Comparison of ENCODE assay signal across 1 cellular context in the genomic region with DNA sequence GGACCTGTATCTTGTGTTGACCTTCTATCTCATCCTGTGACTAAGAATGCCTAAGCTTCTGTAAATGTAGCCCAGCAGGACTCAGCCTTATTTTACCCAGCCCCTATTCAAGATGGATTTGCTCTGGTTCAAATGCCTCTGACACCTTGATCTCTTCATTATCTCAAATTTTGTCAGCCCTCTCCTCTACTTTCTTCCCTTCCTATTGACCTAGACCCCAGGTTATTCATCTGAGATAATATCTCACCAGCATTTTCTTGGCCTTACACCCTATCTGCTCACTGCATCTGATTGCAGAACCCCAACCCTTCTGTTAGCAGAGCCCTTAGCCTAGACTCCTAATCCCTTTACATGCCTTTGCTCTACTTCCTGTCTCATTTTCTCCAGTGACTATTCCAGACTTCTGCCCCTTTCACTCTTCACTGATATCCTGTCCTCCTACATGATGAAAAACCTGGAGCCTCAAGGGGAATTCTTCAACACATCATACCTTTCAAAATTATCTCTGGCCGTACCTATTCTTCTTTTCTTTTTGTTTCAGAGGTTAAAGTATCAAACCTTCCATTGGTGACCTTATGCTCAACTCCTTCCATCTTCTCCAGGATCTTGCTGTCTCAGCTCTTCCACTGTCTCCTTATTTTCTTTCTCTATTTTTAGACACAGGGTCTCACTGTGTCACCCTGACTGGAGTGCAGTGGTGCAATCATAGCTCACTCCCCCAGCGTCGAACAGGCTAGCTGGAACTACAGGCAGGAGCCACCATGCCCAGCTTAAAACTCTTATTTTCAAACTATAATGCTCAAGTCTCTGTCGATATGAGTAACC.
TF ChIP-seq lines count a peak whose summit lies in the region.

No MANE protein-coding gene starts in this region.

TF ChIP-seq in K562, 482 proteins besides CTCF, POLR2A, EP300 and RAD21 (continues in another document):
- TF ChIP-seq, protein P1, sequence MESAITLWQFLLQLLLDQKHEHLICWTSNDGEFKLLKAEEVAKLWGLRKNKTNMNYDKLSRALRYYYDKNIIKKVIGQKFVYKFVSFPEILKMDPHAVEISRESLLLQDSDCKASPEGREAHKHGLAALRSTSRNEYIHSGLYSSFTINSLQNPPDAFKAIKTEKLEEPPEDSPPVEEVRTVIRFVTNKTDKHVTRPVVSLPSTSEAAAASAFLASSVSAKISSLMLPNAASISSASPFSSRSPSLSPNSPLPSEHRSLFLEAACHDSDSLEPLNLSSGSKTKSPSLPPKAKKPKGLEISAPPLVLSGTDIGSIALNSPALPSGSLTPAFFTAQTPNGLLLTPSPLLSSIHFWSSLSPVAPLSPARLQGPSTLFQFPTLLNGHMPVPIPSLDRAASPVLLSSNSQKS (CRISPR knock-in tag; IDR thresholded peaks at IDR 0.05): peak; percentile 90; the same call in 1 of the 2 replicates
- TF ChIP-seq STAG1 (CRISPR knock-in tag; IDR thresholded peaks at IDR 0.05; ENCODE audit: borderline replicate concordance) (no peak), ZFP30 (CRISPR knock-in tag; IDR thresholded peaks at IDR 0.05; ENCODE audit: borderline replicate concordance) (no peak; the same call in 1 of the 2 replicates), HDAC1 (IDR thresholded peaks at IDR 0.05) (peak; percentile 32 to 47; a peak in 3 of 4 replicates), CBFB (CRISPR knock-in tag; IDR thresholded peaks at IDR 0.05) (no peak), ZSCAN32 (CRISPR knock-in tag; IDR thresholded peaks at IDR 0.05) (peak; percentile 57; the same call in 1 of the 2 replicates), NFATC3 (IDR thresholded peaks at IDR 0.05) (no peak), SRF (CRISPR knock-in tag; IDR thresholded peaks at IDR 0.05) (no peak), SP2 (IDR thresholded peaks at IDR 0.05; ENCODE audit: extremely low read depth, low read depth, low read length, poor library complexity, severe bottlenecking) (no peak), RBM22 (IDR thresholded peaks at IDR 0.05; ENCODE audit: low read depth, low read length, poor library complexity, severe bottlenecking) (no peak), SRSF1 (IDR thresholded peaks at IDR 0.05; ENCODE audit: low read depth, low read length) (no peak), ZBTB7A (IDR thresholded peaks at IDR 0.05; ENCODE audit: borderline replicate concordance, control insufficient read depth, low read depth, low read length) (no peak), ZBTB17 (CRISPR knock-in tag; IDR thresholded peaks at IDR 0.05) (peak; percentile 96), POLR2AphosphoS5 (IDR thresholded peaks at IDR 0.05; ENCODE audit: control insufficient read depth, insufficient read depth, low read depth, low read length) (no peak), JUN (IDR thresholded peaks at IDR 0.05; ENCODE audit: borderline replicate concordance, low read depth, low read length) (no peak), JUN (CRISPR knock-in tag; IDR thresholded peaks at IDR 0.05; ENCODE audit: borderline replicate concordance) (no peak), TEAD4 (IDR thresholded peaks at IDR 0.05; ENCODE audit: low read length) (no peak; the same call in 1 of the 2 replicates), TEAD4 (CRISPR knock-in tag; IDR thresholded peaks at IDR 0.05; ENCODE audit: borderline replicate concordance) (no peak), ZNF766 (CRISPR knock-in tag; conservative IDR thresholded peaks at IDR 0.05) (peak; percentile 94), RBBP5 (IDR thresholded peaks at IDR 0.05; ENCODE audit: borderline replicate concordance, insufficient read depth, low read length, poor library complexity, severe bottlenecking) (no peak), ZNF79 (CRISPR knock-in tag; IDR thresholded peaks at IDR 0.05; ENCODE audit: low read depth) (peak; percentile 83), ZC3H11A (IDR thresholded peaks at IDR 0.05; ENCODE audit: low read depth, low read length) (no peak), KDM1A (IDR thresholded peaks at IDR 0.05) (peak in 1 of 2 experiments; percentile 37; a peak in 1 of 4 replicates), CHCHD3 (CRISPR knock-in tag; IDR thresholded peaks at IDR 0.05) (no peak), SREBF1 (IDR thresholded peaks at IDR 0.05; ENCODE audit: borderline replicate concordance, low read depth, low read length) (no peak), BRD4 (IDR thresholded peaks at IDR 0.05) (no peak; the same call in 1 of the 2 replicates), NCOA1 (IDR thresholded peaks at IDR 0.05; ENCODE audit: low read depth) (no peak), ERF (CRISPR knock-in tag; IDR thresholded peaks at IDR 0.05) (peak; percentile 94), ELF4 (CRISPR knock-in tag; IDR thresholded peaks at IDR 0.05) (peak; percentile 92), ZNF76 (CRISPR knock-in tag; IDR thresholded peaks at IDR 0.05; ENCODE audit: borderline replicate concordance) (peak; percentile 95), ZNF785 (CRISPR knock-in tag; IDR thresholded peaks at IDR 0.05) (peak; percentile 84), SIRT6 (IDR thresholded peaks at IDR 0.05; ENCODE audit: low read depth, low read length) (no peak), POU5F1 (IDR thresholded peaks at IDR 0.05; ENCODE audit: borderline replicate concordance, low read depth, low read length, partially characterized antibody) (no peak), PCBP2 (IDR thresholded peaks at IDR 0.05; ENCODE audit: low read depth, low read length, poor library complexity, severe bottlenecking) (no peak)
- TF ChIP-seq, protein P2, sequence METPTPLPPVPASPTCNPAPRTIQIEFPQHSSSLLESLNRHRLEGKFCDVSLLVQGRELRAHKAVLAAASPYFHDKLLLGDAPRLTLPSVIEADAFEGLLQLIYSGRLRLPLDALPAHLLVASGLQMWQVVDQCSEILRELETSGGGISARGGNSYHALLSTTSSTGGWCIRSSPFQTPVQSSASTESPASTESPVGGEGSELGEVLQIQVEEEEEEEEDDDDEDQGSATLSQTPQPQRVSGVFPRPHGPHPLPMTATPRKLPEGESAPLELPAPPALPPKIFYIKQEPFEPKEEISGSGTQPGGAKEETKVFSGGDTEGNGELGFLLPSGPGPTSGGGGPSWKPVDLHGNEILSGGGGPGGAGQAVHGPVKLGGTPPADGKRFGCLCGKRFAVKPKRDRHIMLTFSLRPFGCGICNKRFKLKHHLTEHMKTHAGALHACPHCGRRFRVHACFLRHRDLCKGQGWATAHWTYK (CRISPR knock-in tag; IDR thresholded peaks at IDR 0.05): peak; percentile 95
- TF ChIP-seq, protein P3, sequence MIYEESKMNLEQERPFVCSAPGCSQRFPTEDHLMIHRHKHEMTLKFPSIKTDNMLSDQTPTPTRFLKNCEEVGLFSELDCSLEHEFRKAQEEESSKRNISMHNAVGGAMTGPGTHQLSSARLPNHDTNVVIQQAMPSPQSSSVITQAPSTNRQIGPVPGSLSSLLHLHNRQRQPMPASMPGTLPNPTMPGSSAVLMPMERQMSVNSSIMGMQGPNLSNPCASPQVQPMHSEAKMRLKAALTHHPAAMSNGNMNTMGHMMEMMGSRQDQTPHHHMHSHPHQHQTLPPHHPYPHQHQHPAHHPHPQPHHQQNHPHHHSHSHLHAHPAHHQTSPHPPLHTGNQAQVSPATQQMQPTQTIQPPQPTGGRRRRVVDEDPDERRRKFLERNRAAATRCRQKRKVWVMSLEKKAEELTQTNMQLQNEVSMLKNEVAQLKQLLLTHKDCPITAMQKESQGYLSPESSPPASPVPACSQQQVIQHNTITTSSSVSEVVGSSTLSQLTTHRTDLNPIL (CRISPR knock-in tag; IDR thresholded peaks at IDR 0.05): peak; percentile 83; the same call in 1 of the 2 replicates
- TF ChIP-seq, protein P4, sequence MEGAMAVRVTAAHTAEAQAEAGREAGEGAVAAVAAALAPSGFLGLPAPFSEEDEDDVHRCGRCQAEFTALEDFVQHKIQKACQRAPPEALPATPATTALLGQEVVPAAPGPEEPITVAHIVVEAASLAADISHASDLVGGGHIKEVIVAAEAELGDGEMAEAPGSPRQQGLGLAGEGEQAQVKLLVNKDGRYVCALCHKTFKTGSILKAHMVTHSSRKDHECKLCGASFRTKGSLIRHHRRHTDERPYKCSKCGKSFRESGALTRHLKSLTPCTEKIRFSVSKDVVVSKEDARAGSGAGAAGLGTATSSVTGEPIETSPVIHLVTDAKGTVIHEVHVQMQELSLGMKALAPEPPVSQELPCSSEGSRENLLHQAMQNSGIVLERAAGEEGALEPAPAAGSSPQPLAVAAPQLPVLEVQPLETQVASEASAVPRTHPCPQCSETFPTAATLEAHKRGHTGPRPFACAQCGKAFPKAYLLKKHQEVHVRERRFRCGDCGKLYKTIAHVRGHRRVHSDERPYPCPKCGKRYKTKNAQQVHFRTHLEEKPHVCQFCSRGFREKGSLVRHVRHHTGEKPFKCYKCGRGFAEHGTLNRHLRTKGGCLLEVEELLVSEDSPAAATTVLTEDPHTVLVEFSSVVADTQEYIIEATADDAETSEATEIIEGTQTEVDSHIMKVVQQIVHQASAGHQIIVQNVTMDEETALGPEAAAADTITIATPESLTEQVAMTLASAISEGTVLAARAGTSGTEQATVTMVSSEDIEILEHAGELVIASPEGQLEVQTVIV (CRISPR knock-in tag; IDR thresholded peaks at IDR 0.05; ENCODE audit: borderline replicate concordance): no peak
- TF ChIP-seq, protein P5, sequence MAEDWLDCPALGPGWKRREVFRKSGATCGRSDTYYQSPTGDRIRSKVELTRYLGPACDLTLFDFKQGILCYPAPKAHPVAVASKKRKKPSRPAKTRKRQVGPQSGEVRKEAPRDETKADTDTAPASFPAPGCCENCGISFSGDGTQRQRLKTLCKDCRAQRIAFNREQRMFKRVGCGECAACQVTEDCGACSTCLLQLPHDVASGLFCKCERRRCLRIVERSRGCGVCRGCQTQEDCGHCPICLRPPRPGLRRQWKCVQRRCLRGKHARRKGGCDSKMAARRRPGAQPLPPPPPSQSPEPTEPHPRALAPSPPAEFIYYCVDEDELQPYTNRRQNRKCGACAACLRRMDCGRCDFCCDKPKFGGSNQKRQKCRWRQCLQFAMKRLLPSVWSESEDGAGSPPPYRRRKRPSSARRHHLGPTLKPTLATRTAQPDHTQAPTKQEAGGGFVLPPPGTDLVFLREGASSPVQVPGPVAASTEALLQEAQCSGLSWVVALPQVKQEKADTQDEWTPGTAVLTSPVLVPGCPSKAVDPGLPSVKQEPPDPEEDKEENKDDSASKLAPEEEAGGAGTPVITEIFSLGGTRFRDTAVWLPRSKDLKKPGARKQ (CRISPR knock-in tag; IDR thresholded peaks at IDR 0.05): peak; percentile 64; the same call in 1 of the 2 replicates
- TF ChIP-seq, protein P6, sequence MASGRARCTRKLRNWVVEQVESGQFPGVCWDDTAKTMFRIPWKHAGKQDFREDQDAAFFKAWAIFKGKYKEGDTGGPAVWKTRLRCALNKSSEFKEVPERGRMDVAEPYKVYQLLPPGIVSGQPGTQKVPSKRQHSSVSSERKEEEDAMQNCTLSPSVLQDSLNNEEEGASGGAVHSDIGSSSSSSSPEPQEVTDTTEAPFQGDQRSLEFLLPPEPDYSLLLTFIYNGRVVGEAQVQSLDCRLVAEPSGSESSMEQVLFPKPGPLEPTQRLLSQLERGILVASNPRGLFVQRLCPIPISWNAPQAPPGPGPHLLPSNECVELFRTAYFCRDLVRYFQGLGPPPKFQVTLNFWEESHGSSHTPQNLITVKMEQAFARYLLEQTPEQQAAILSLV (tag; IDR thresholded peaks at IDR 0.05): peak; percentile 97
- TF ChIP-seq, protein P7, sequence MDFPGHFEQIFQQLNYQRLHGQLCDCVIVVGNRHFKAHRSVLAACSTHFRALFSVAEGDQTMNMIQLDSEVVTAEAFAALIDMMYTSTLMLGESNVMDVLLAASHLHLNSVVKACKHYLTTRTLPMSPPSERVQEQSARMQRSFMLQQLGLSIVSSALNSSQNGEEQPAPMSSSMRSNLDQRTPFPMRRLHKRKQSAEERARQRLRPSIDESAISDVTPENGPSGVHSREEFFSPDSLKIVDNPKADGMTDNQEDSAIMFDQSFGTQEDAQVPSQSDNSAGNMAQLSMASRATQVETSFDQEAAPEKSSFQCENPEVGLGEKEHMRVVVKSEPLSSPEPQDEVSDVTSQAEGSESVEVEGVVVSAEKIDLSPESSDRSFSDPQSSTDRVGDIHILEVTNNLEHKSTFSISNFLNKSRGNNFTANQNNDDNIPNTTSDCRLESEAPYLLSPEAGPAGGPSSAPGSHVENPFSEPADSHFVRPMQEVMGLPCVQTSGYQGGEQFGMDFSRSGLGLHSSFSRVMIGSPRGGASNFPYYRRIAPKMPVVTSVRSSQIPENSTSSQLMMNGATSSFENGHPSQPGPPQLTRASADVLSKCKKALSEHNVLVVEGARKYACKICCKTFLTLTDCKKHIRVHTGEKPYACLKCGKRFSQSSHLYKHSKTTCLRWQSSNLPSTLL (IDR thresholded peaks at IDR 0.05): no peak
- TF ChIP-seq, protein P8, sequence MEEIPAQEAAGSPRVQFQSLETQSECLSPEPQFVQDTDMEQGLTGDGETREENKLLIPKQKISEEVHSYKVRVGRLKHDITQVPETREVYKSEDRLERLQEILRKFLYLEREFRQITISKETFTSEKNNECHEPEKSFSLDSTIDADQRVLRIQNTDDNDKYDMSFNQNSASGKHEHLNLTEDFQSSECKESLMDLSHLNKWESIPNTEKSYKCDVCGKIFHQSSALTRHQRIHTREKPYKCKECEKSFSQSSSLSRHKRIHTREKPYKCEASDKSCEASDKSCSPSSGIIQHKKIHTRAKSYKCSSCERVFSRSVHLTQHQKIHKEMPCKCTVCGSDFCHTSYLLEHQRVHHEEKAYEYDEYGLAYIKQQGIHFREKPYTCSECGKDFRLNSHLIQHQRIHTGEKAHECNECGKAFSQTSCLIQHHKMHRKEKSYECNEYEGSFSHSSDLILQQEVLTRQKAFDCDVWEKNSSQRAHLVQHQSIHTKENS (CRISPR knock-in tag; IDR thresholded peaks at IDR 0.05): peak; percentile 68; the same call in 1 of the 2 replicates
- TF ChIP-seq, protein P9, sequence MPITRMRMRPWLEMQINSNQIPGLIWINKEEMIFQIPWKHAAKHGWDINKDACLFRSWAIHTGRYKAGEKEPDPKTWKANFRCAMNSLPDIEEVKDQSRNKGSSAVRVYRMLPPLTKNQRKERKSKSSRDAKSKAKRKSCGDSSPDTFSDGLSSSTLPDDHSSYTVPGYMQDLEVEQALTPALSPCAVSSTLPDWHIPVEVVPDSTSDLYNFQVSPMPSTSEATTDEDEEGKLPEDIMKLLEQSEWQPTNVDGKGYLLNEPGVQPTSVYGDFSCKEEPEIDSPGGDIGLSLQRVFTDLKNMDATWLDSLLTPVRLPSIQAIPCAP (CRISPR knock-in tag; IDR thresholded peaks at IDR 0.05; ENCODE audit: borderline replicate concordance): no peak
- TF ChIP-seq, protein P10, sequence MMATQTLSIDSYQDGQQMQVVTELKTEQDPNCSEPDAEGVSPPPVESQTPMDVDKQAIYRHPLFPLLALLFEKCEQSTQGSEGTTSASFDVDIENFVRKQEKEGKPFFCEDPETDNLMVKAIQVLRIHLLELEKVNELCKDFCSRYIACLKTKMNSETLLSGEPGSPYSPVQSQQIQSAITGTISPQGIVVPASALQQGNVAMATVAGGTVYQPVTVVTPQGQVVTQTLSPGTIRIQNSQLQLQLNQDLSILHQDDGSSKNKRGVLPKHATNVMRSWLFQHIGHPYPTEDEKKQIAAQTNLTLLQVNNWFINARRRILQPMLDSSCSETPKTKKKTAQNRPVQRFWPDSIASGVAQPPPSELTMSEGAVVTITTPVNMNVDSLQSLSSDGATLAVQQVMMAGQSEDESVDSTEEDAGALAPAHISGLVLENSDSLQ (IDR thresholded peaks at IDR 0.05): no peak
- TF ChIP-seq, protein P11, sequence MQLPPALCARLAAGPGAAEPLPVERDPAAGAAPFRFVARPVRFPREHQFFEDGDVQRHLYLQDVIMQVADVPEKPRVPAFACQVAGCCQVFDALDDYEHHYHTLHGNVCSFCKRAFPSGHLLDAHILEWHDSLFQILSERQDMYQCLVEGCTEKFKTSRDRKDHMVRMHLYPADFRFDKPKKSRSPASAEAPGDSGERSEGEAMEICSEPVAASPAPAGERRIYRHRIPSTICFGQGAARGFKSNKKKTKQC (CRISPR knock-in tag; IDR thresholded peaks at IDR 0.05): no peak
